Comparison of ENCODE assay signal across 8 cellular contexts in genomic region chr12:124469193-124469888, GRCh38.
DNase-seq lines count a peak whose midpoint lies in the region; ATAC-seq and TF ChIP-seq lines count a peak whose summit lies in the region.

No MANE protein-coding gene starts in this region.

- no peak for ATAC-seq in HG02870 (IDR thresholded peaks at IDR 0.05; ENCODE audit: unreplicated experiment)
- ATAC-seq in GM18870 (IDR thresholded peaks at IDR 0.05; ENCODE audit: unreplicated experiment) = no peak
- ATAC-seq in HG03039 (IDR thresholded peaks at IDR 0.05; ENCODE audit: unreplicated experiment) = no peak

- H3K4me1 ChIP-seq in DOHH2 (ENCODE audit: control insufficient read depth, low read length) (peaks cover 34% of the 10 kb centered on the region), Karpas-422 (ENCODE audit: low read length) (peaks cover 16% of the 10 kb centered on the region)

- H3K9me3 ChIP-seq in DOHH2 (ENCODE audit: control insufficient read depth, insufficient read depth, low read length) (peaks cover 26% of the 10 kb centered on the region), Karpas-422 (ENCODE audit: low read length) (peaks cover 4% of the 10 kb centered on the region; the same call in 1 of the 2 replicates)

- H2AFZ ChIP-seq in Karpas-422 (ENCODE audit: low read length) = no peak overlapping the region

- H4K20me1 ChIP-seq in DOHH2 (ENCODE audit: control insufficient read depth, insufficient read depth, low read depth, low read length) = peaks cover 7% of the 10 kb centered on the region
- H4K20me1 ChIP-seq in Karpas-422 (ENCODE audit: insufficient read depth, low read depth, low read length) = 0 out of 2 replicates have a peak, but pooled peaks cover 4% of the 10 kb centered on the region

- H3K27ac ChIP-seq in DOHH2 (ENCODE audit: low read depth, low read length) (peak overlapping the region; percentile 20), Karpas-422 (ENCODE audit: low read length) (no peak overlapping the region)

- no peaks in the 10 kb centered on the region for H3K4me1 Mint-ChIP-seq in neural crest cell

- no peaks in the 10 kb centered on the region for H3K27me3 Mint-ChIP-seq in neural crest cell (ENCODE audit: low read depth)

- H3F3A ChIP-seq in DOHH2 (ENCODE audit: control insufficient read depth, insufficient read depth) = peaks cover 4% of the 10 kb centered on the region; the same call in 1 of the 2 replicates

- H3K4me3 ChIP-seq in DOHH2 (ENCODE audit: low read length) = no peak overlapping the region
- H3K4me3 ChIP-seq in Karpas-422 (ENCODE audit: low read length) = no peak overlapping the region

- H3K9me2 ChIP-seq in DOHH2 (replicated peaks; ENCODE audit: control insufficient read depth, low read length) = no peaks in the 10 kb centered on the region
- H3K9me2 ChIP-seq in Karpas-422 (replicated peaks; ENCODE audit: insufficient read depth, low read length) = no peaks in the 10 kb centered on the region

- peaks cover 60% of the 10 kb centered on the region for H3K36me3 Mint-ChIP-seq in neural crest cell (ENCODE audit: low read depth)

- peak; percentile 64 for DNase-seq in Karpas-422
- peak; percentile 68 for DNase-seq in central memory CD4-positive, alpha-beta T cell
- no peak for DNase-seq in neural crest cell (ENCODE audit: low read depth, low spot score)
- DNase-seq in middle frontal gyrus (ENCODE audit: extremely low spot score, low spot score) = no peak

- H3K79me2 ChIP-seq in DOHH2 (ENCODE audit: control insufficient read depth, low read length) (0 out of 2 replicates have a peak, but pooled peaks cover 2% of the 10 kb centered on the region), Karpas-422 (ENCODE audit: low read length) (peaks cover 67% of the 10 kb centered on the region)

- H3K4me2 ChIP-seq in DOHH2 (ENCODE audit: low read length) = peak overlapping the region; percentile 10; the same call in 1 of the 2 replicates
- H3K4me2 ChIP-seq in Karpas-422 (ENCODE audit: low read depth, low read length, poor library complexity, severe bottlenecking) = no peak overlapping the region

- H3K27me3 ChIP-seq in DOHH2 (ENCODE audit: control insufficient read depth, low read length) (no peaks in the 10 kb centered on the region), Karpas-422 (ENCODE audit: low read length) (no peaks in the 10 kb centered on the region)

- no peak overlapping the region for H3K9ac ChIP-seq in Karpas-422 (ENCODE audit: low read length)

- peak; percentile 92 for TF ChIP-seq CTCF in DOHH2 (IDR thresholded peaks at IDR 0.05; ENCODE audit: low read depth, low read length, poor library complexity, severe bottlenecking)
- peak; percentile 72 for TF ChIP-seq CTCF in neural crest cell (conservative IDR thresholded peaks at IDR 0.05)

- H3K4me3 Mint-ChIP-seq in neural crest cell = no peak overlapping the region

- H3K9me3 Mint-ChIP-seq in neural crest cell = peaks cover 16% of the 10 kb centered on the region

- peaks cover 69% of the 10 kb centered on the region for H3K36me3 ChIP-seq in DOHH2 (ENCODE audit: control insufficient read depth, low read length)
- H3K36me3 ChIP-seq in Karpas-422 (ENCODE audit: insufficient read depth, low read length) = peaks cover 72% of the 10 kb centered on the region

- H3K27ac Mint-ChIP-seq in neural crest cell (ENCODE audit: unreplicated experiment) = no peak overlapping the region

Comparison
In these comparisons a context has a peak if more than half of its experiments do, and no peak if none do; other contexts are left out.
1. DNase-seq: peak in Karpas-422 (single experiment) and central memory CD4-positive, alpha-beta T cell (single experiment); none in neural crest cell (single experiment) and middle frontal gyrus (single experiment).